In the genomic region with DNA sequence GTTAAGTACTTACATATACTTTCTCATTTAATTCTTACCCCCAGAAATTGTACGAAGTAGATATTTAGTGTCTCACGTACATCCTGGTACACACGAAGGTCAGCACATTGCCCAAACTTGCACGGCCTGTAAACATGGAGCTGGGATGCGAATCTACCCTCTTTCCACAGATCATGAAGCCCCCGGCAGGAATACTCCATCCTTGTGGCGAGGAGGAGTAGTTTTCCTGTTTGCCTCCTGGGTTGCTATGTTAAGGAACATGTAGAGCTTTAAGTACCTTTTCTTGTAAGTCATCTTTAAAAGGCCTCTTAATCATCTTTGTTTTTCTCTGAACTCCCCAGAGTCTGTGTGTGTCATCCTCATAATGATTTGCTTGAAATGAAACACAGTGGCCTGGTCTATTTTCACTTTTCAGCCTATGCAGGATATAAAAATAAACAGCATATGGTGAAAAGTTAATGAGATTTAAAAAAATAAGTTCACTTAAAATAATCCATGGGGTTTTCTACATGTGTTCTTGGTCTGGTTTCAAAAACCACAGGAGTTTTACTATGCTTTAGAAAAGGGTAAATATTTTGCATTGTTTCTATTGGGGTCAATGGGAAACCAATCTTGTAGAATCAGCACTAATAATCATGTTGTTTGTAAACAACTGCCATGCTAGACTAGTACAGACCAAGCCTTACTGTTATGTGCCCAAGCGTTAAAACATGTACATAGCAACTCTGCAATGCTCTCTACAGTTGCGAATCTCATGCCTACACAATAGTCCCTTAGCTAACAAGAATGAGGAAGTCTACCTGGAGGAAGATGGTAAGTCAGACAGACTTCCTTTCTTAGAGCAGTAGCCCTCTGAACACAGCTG, we compare ENCODE assay signal across 10 cellular contexts. TPM values are rescaled to one million over a fixed set of nuclear protein-coding genes. Genes with fewer than 3 reads are reported as not detected.
DNase-seq lines count a peak whose midpoint lies in the region; ATAC-seq, FAIRE-seq and TF ChIP-seq lines count a peak whose summit lies in the region.
"Had no signal": no experiment of that assay in that cellular context is flagged by ENCODE, and none has a peak within 500 bp of the region (broad histone marks: within the 10 kb centered on the region; RNA-seq: fewer than 3 reads in every experiment).

No MANE protein-coding gene starts in this region.

- H3K4me3 ChIP-seq in psoas muscle = no peak overlapping the region

- H3K27me3 ChIP-seq in foreskin keratinocyte (no peaks in the 10 kb centered on the region), psoas muscle (ENCODE audit: insufficient read depth in 3 of 3, low read length in 2 of 3) (no peaks in the 10 kb centered on the region)

- TF ChIP-seq CTCF in foreskin keratinocyte (conservative IDR thresholded peaks at IDR 0.05) (no peak), psoas muscle (IDR thresholded peaks at IDR 0.05) (no peak), D721Med (IDR thresholded peaks at IDR 0.05; ENCODE audit: insufficient read depth, missing control alignments) (no peak)

- no peaks in the 10 kb centered on the region for H3K4me1 ChIP-seq in foreskin keratinocyte
- no peaks in the 10 kb centered on the region for H3K4me1 ChIP-seq in psoas muscle

- FAIRE-seq in D721Med (lab: Jason Lieb, UNC) = no peak
- FAIRE-seq: keratinocyte had no signal

- DNase-seq in foreskin keratinocyte = no peak
- no peak for DNase-seq in psoas muscle
- DNase-seq in activated CD4-positive, alpha-beta T cell treated with anti-CD3 and anti-CD28 coated beads for 4 hours = no peak
- DNase-seq in D721Med (ENCODE audit: insufficient read length, low spot score) = no peak
- DNase-seq in effector CD8-positive, alpha-beta T cell (lab: John Stamatoyannopoulos, UW) = no peak
- DNase-seq: stimulated activated CD4-positive, alpha-beta T cell treated with anti-CD3 and anti-CD28 coated beads, Interleukin-1b, Interleukin-23, amount 100 ng/mL, for 48 hours had no signal

- WGBS in psoas muscle, 3 donors = 88 to 92% (median 90%) methylated on average over 9 of the region's 9 CpGs

- H3K27ac ChIP-seq in foreskin keratinocyte = no peak overlapping the region
- no peak overlapping the region for H3K27ac ChIP-seq in psoas muscle

- no peaks in the 10 kb centered on the region for H3K9me3 ChIP-seq in psoas muscle

- no peaks in the 10 kb centered on the region for H3K36me3 ChIP-seq in psoas muscle (ENCODE audit: insufficient read depth in 1 of 2, low read depth in 1 of 2)

- ATAC-seq in GM18858 (IDR thresholded peaks at IDR 0.05; ENCODE audit: unreplicated experiment) = peak; percentile 89
- peak; percentile 92 for ATAC-seq in GM21723 (IDR thresholded peaks at IDR 0.05; ENCODE audit: unreplicated experiment)
- peak; percentile 93 for ATAC-seq in HG03521 (IDR thresholded peaks at IDR 0.05; ENCODE audit: unreplicated experiment)
- peak; percentile 46 for ATAC-seq in foreskin keratinocyte
- ATAC-seq in psoas muscle = no peak

- intact Hi-C loops in psoas muscle (cut with DNase I) = no loop called here

RNA-seq across cellular contexts. Expression of gene ARID1B, which starts 9.3 kb away (rescaled TPM):
- total RNA-seq in foreskin keratinocyte = 28.2 and 31.4 TPM in 2 replicates
- polyA plus RNA-seq in foreskin keratinocyte = 6.9 and 8.5 TPM in 2 replicates
- total RNA-seq in psoas muscle = 10 to 100 TPM; 53.1 to 61.1 (median 55.8) TPM
- polyA plus RNA-seq in psoas muscle = 10 to 100 TPM in 2 of 3 donors, 1 to 10 TPM in 1; 8.1 to 29.2 (median 12.4) TPM

Comparison
In these comparisons a context has a peak if more than half of its experiments do, and no peak if none do; other contexts are left out.
1. ATAC-seq: peak in GM18858 (single experiment), GM21723 (single experiment), HG03521 (single experiment) and foreskin keratinocyte (single experiment); none in psoas muscle (0 of 4).